In the genomic region with DNA sequence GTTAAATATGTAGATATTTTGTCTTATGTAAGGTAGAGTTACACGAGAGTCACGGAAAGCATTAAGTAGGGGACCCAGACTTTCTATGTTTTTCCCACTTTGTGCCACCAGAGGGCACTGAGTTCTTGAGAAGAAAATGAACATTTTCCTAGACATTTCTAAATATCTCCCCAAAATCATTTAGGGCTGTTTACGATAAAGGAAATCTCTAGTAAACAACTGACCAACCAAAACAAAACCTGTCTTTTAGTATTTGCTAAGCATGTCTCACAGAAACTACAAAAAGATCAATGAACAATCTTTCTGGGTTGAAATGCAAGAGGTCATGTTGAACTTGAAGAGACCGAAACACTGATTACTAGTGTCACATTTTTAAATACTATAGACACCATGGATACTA, we compare ENCODE assay signal across 8 cellular contexts. TPM values are rescaled to one million over a fixed set of nuclear protein-coding genes. Genes with fewer than 3 reads are reported as not detected.
DNase-seq lines count a peak whose midpoint lies in the region; ATAC-seq, FAIRE-seq and TF ChIP-seq lines count a peak whose summit lies in the region.

No MANE protein-coding gene starts in this region.

- in situ Hi-C loops in Panc1 (cut with HindIII; ENCODE audit: low pct_unique_long_range_greater_than_20kb, low sequenced_read_pairs), result no loop called here
- in situ Hi-C loops in GM12878 (cut with MboI), result no loop called here

- POLR2A ChIA-PET in CD8-positive, alpha-beta T cell (lab: Charles Lee), result no interaction called here
- POLR2A ChIA-PET in Panc1 (lab: Charles Lee) (no interaction called here), GM12878 (lab: Charles Lee) (no interaction called here)

- peak; percentile 61 for TF ChIP-seq CTCF in CD8-positive, alpha-beta T cell (IDR thresholded peaks at IDR 0.05)
- TF ChIP-seq CTCF in Panc1 (IDR thresholded peaks at IDR 0.05) (peak; percentile 66; the same call in 1 of the 2 replicates), GM12878 (IDR thresholded peaks at IDR 0.05 in 2 of 3, conservative IDR thresholded peaks at IDR 0.05 in 1 of 3; ENCODE audit: control insufficient read depth in 2 of 3, extremely low read depth in 1 of 3, insufficient read depth in 1 of 3, low read depth in 3 of 3, low read length in 3 of 3) (peak; percentile 58 to 66 (median 63))

- no peaks in the 10 kb centered on the region for H3K9me3 Mint-ChIP-seq in CD8-positive, alpha-beta T cell

- DNase-seq in CD8-positive, alpha-beta T cell, result peak in 4 of 7 experiments; percentile 14 to 48 (median 35)
- DNase-seq in GM12892 (ENCODE audit: insufficient read length) (no peak), Panc1 (ENCODE audit: low read depth, low spot score) (peak; percentile 27), GM12878 (ENCODE audit: low read depth, low spot score) (no peak), kidney glomerular epithelial cell (lab: John Stamatoyannopoulos, UW) (peak; percentile 56)
- peak; percentile 10 for DNase-seq in stimulated activated naive CD4-positive, alpha-beta T cell treated with Interleukin-2 at 50 U/mL for 16 hours (lab: John Stamatoyannopoulos, UW)

- no peak overlapping the region for H3K27ac Mint-ChIP-seq in CD8-positive, alpha-beta T cell

- H3K4me1 Mint-ChIP-seq in CD8-positive, alpha-beta T cell (ENCODE audit: low read depth), result peaks cover 2% of the 10 kb centered on the region

- peak; percentile 50 for TF ChIP-seq RAD21 in GM12878 (IDR thresholded peaks at IDR 0.05; ENCODE audit: insufficient read depth, low read depth, low read length)

- CTCF ChIA-PET in CD8-positive, alpha-beta T cell (lab: Charles Lee), result interaction anchor here (1.1 to 2.4 kb wide), 7 partner anchors 8 to 744 kb away, joined by 3 to 21 read pairs (median 4); no protein-coding TSS in a partner anchor
- CTCF ChIA-PET in Panc1 (lab: Charles Lee) (no interaction called here), GM12878 (lab: Yijun Ruan, JAX) (interaction anchor here (0.8 to 3.9 kb wide), 23 partner anchors 10 to 918 kb away, joined by 3 to 21 read pairs (median 4); a partner anchor contains a TSS)

- H4K20me1 ChIP-seq in GM12878 (ENCODE audit: control insufficient read depth, insufficient read depth), result no peaks in the 10 kb centered on the region

- no peak overlapping the region for H3K4me3 Mint-ChIP-seq in CD8-positive, alpha-beta T cell

- intact Hi-C loops in CD8-positive, alpha-beta T cell (cut with DNase I, micrococcal nuclease), result loop anchor here (1.0 to 10.0 kb wide), 3 partner anchors 745 to 920 kb away; no protein-coding TSS in a partner anchor
- intact Hi-C loops in Panc1 (cut with micrococcal nuclease; ENCODE audit: unreplicated experiment) (loop anchor here (2.0 kb wide), 1 partner anchor 243 kb away; no protein-coding TSS in a partner anchor), GM12878 (cut with micrococcal nuclease; ENCODE audit: unreplicated experiment) (loop anchor here (10.0 kb wide), 1 partner anchor 745 kb away; no protein-coding TSS in a partner anchor)

- no peaks in the 10 kb centered on the region for H3K4me1 ChIP-seq in CD8-positive, alpha-beta T cell (ENCODE audit: insufficient read depth, low read length)
- H3K4me1 ChIP-seq in Panc1 (ENCODE audit: control insufficient read depth, insufficient read depth, low read length) (no peaks in the 10 kb centered on the region), GM12878 (ENCODE audit: control insufficient read depth, insufficient read depth, low read length) (no peaks in the 10 kb centered on the region)

- no peak overlapping the region for H3K4me2 ChIP-seq in GM12878 (ENCODE audit: control insufficient read depth, insufficient read depth)

- no peaks in the 10 kb centered on the region for H3K79me2 ChIP-seq in GM12878 (ENCODE audit: control insufficient read depth, insufficient read depth, low read length)

- peak; percentile 66 for ATAC-seq in CD8-positive, alpha-beta T cell
- ATAC-seq in HG03039 (IDR thresholded peaks at IDR 0.05; ENCODE audit: unreplicated experiment) (peak; percentile 68), Panc1 (no peak), GM12878 (peak; percentile 74), GM19397 (IDR thresholded peaks at IDR 0.05; ENCODE audit: unreplicated experiment) (no peak)

- SMC1A ChIA-PET in GM12878 (lab: Charles Lee; ENCODE audit: uncharacterized antibody, unreplicated experiment), result interaction anchor here (1.0 to 2.4 kb wide), 10 partner anchors 8 to 918 kb away, joined by 3 to 6 read pairs (median 3); no protein-coding TSS in a partner anchor

- FAIRE-seq in GM12892 (lab: Jason Lieb, UNC) (peak; percentile 83), GM12878 (lab: Jason Lieb, UNC) (peak; percentile 73)

- WGBS in GM12878 (ENCODE audit: insufficient coverage, insufficient replicate concordance, low lambda C conversion rate, missing lambda C conversion rate), result 36% methylated on average over 4 of the region's 4 CpGs

- H3K27ac ChIP-seq in CD8-positive, alpha-beta T cell (ENCODE audit: low read depth, low read length), result no peak overlapping the region
- no peak overlapping the region; the same call in 1 of the 2 replicates for H3K27ac ChIP-seq in Panc1 (ENCODE audit: low read length)
- H3K27ac ChIP-seq in GM12878 (ENCODE audit: control insufficient read depth, insufficient read depth), result no peak overlapping the region

- no peak overlapping the region for H3K9ac ChIP-seq in GM12878 (ENCODE audit: control insufficient read depth, insufficient read depth, low read length)

- no peaks in the 10 kb centered on the region for H3K27me3 ChIP-seq in CD8-positive, alpha-beta T cell (ENCODE audit: insufficient read depth, low read length)
- no peaks in the 10 kb centered on the region for H3K27me3 ChIP-seq in Panc1 (ENCODE audit: control insufficient read depth, insufficient read depth, low read length)
- no peaks in the 10 kb centered on the region for H3K27me3 ChIP-seq in GM12878 (replicated peaks in 1 of 2; ENCODE audit: control insufficient read depth in 2 of 2, insufficient read depth in 2 of 2, low read length in 1 of 2)

- RAD21 ChIA-PET in GM12878 (lab: Charles Lee; ENCODE audit: unreplicated experiment), result interaction anchor here (1.4 to 1.8 kb wide), 2 partner anchors 33 to 745 kb away, joined by 4 to 12 read pairs; no protein-coding TSS in a partner anchor

- no peaks in the 10 kb centered on the region for H3K27me3 Mint-ChIP-seq in CD8-positive, alpha-beta T cell (ENCODE audit: low read depth)

- TF ChIP-seq EP300 in GM12878 (IDR thresholded peaks at IDR 0.05; ENCODE audit: borderline replicate concordance in 1 of 2, control insufficient read depth in 1 of 2, low read depth in 2 of 2, low read length in 2 of 2), result no peak

- no TSS peak for BruUV-seq in Panc1 (replicated peaks; lab: Mats Ljungman, UMichigan)
- BruUV-seq in GM12878 (replicated peaks; lab: Mats Ljungman, UMichigan), result no TSS peak

- H3K36me3 ChIP-seq in CD8-positive, alpha-beta T cell (ENCODE audit: insufficient read depth, low read length), result no peaks in the 10 kb centered on the region
- H3K36me3 ChIP-seq in Panc1 (ENCODE audit: control insufficient read depth, insufficient read depth, low read length) (no peaks in the 10 kb centered on the region; the same call in 1 of the 2 replicates), GM12878 (ENCODE audit: control insufficient read depth in 2 of 2, insufficient read depth in 2 of 2, low read length in 1 of 2) (no peaks in the 10 kb centered on the region)

- no peaks in the 10 kb centered on the region for H3K9me3 ChIP-seq in CD8-positive, alpha-beta T cell (ENCODE audit: low read length)
- H3K9me3 ChIP-seq in Panc1 (ENCODE audit: control insufficient read depth, insufficient read depth, low read depth, low read length) (no peaks in the 10 kb centered on the region), GM12878 (replicated peaks; ENCODE audit: control insufficient read depth, insufficient read depth, low read length) (no peaks in the 10 kb centered on the region)

- H3K36me3 Mint-ChIP-seq in CD8-positive, alpha-beta T cell, result no peaks in the 10 kb centered on the region

- TF ChIP-seq POLR2A in GM12892 (IDR thresholded peaks at IDR 0.05; ENCODE audit: low read depth, low read length) (no peak), GM12878 (IDR thresholded peaks at IDR 0.05; ENCODE audit: low read depth, low read length) (no peak)

- no peak overlapping the region for H2AFZ ChIP-seq in GM12878 (ENCODE audit: control insufficient read depth, low read depth, low read length)

- no peak overlapping the region for H3K4me3 ChIP-seq in CD8-positive, alpha-beta T cell (ENCODE audit: low read depth, low read length)
- H3K4me3 ChIP-seq in Panc1 (ENCODE audit: low read depth in 2 of 2, low read length in 2 of 2) (no peak overlapping the region), GM12878 (no peak overlapping the region)

RNA-seq across cellular contexts. Expression of a gene that starts 16.1 kb away (rescaled TPM):
- total RNA-seq in CD8-positive, alpha-beta T cell, result not detected
- polyA plus RNA-seq in GM12892 (2012; ENCODE audit: missing spikeins), result not detected
- total RNA-seq in Panc1 (2021; ENCODE audit: unreplicated experiment) (not detected), GM12878 (2014; rRNA removed) (not detected in 2 replicates), GM12878 (2014; rRNA removed; fragmentation: Illumina TruSeq; extraction: Trizol) (not detected in 2 replicates), GM12878 (2021) (not detected in 2 replicates)
- polyA plus RNA-seq in Panc1 (2012; ENCODE audit: insufficient read length), result not detected
- total RNA-seq in GM12878 (2013; cell fraction: nucleolus; rRNA removed), result not detected in 2 replicates
- not detected for polyA plus RNA-seq in GM12878 (2011; ENCODE audit: low read depth)
- polyA plus RNA-seq in GM12878 (2011; rRNA removed) (not detected in 2 replicates), GM12878 (2014; fragmentation: Illumina TruSeq; extraction: Trizol) (not detected in 2 replicates), GM12878 (2014; fragmentation: Nextera tagmentation; extraction: Ambion mirVana) (under 1 TPM in 1 of 2 experiments, not detected in 1; 0.04 TPM), GM12878 (2014; rRNA removed) (not detected in 2 replicates), GM12878 (2016; fragmentation: Nextera tagmentation; extraction: Ambion mirVana) (not detected)
- polyA plus RNA-seq in GM12878 (2011; cell fraction: cytosol; rRNA removed), result not detected in 2 replicates
- polyA plus RNA-seq in GM12878 (2011; cell fraction: nucleus; rRNA removed), result not detected in 2 replicates
- polyA plus RNA-seq in GM12878 (2012), result not detected in 2 replicates
- polyA minus RNA-seq in GM12878 (2011; rRNA and poly(A)+ RNA removed), result not detected in 2 replicates
- polyA minus RNA-seq in GM12878 (2011; cell fraction: cytosol; rRNA and poly(A)+ RNA removed), result not detected in 2 replicates
- not detected in 2 replicates for polyA minus RNA-seq in GM12878 (2011; cell fraction: nucleus; rRNA and poly(A)+ RNA removed)

RNA-seq across cellular contexts. Expression of a gene that starts 33.2 kb away (rescaled TPM):
- total RNA-seq in CD8-positive, alpha-beta T cell, result 10 to 100 TPM; 32.4 to 35.8 TPM
- 22.9 TPM for polyA plus RNA-seq in GM12892 (2012; ENCODE audit: missing spikeins)
- 32.7 TPM for total RNA-seq in Panc1 (2021; ENCODE audit: unreplicated experiment)
- 27.4 TPM for polyA plus RNA-seq in Panc1 (2012; ENCODE audit: insufficient read length)
- total RNA-seq in GM12878 (2013; cell fraction: nucleolus; rRNA removed), result 17.1 and 18.4 TPM in 2 replicates
- 14.9 and 17.5 TPM in 2 replicates for total RNA-seq in GM12878 (2014; rRNA removed)
- total RNA-seq in GM12878 (2014; rRNA removed; fragmentation: Illumina TruSeq; extraction: Trizol), result 26.5 and 27.7 TPM in 2 replicates
- total RNA-seq in GM12878 (2021), result 26.8 and 28.4 TPM in 2 replicates
- polyA plus RNA-seq in GM12878 (2011; ENCODE audit: low read depth), result 10.6 TPM
- polyA plus RNA-seq in GM12878 (2011; rRNA removed), result 20.2 and 30.4 TPM in 2 replicates
- 10.5 and 12.5 TPM in 2 replicates for polyA plus RNA-seq in GM12878 (2011; cell fraction: cytosol; rRNA removed)
- 8.7 and 10.7 TPM in 2 replicates for polyA plus RNA-seq in GM12878 (2011; cell fraction: nucleus; rRNA removed)
- 16.2 and 20.6 TPM in 2 replicates for polyA plus RNA-seq in GM12878 (2012)
- polyA plus RNA-seq in GM12878 (2014; fragmentation: Illumina TruSeq; extraction: Trizol), result 26.7 and 34.6 TPM in 2 replicates
- 10 to 100 TPM; 15.7 to 22.5 TPM for polyA plus RNA-seq in GM12878 (2014; fragmentation: Nextera tagmentation; extraction: Ambion mirVana)
- 12.7 and 15.8 TPM in 2 replicates for polyA plus RNA-seq in GM12878 (2014; rRNA removed)
- 10 to 100 TPM; 42.1 to 54.8 TPM for polyA plus RNA-seq in GM12878 (2016; fragmentation: Nextera tagmentation; extraction: Ambion mirVana)
- polyA minus RNA-seq in GM12878 (2011; rRNA and poly(A)+ RNA removed), result 3.3 and 5.9 TPM in 2 replicates
- 5.6 and 6.8 TPM in 2 replicates for polyA minus RNA-seq in GM12878 (2011; cell fraction: cytosol; rRNA and poly(A)+ RNA removed)
- polyA minus RNA-seq in GM12878 (2011; cell fraction: nucleus; rRNA and poly(A)+ RNA removed), result 6.4 and 8.9 TPM in 2 replicates

Comparison
In these comparisons a context has a peak if more than half of its experiments do, and no peak if none do; other contexts are left out.
1. ATAC-seq: peak in CD8-positive, alpha-beta T cell (single experiment), HG03039 (single experiment) and GM12878 (single experiment); none in Panc1 (single experiment) and GM19397 (single experiment).
2. DNase-seq: peak in CD8-positive, alpha-beta T cell (4 of 7), Panc1 (single experiment), kidney glomerular epithelial cell (single experiment) and stimulated activated naive CD4-positive, alpha-beta T cell treated with Interleukin-2 at 50 U/mL for 16 hours (single experiment); none in GM12892 (single experiment) and GM12878 (single experiment).
3. Peak in every context shown above with its lines, with median percentiles within 50 percentile points of each other: CTCF ChIP-seq.